ENCODE assay signal across 1 cellular context in the genomic region with DNA sequence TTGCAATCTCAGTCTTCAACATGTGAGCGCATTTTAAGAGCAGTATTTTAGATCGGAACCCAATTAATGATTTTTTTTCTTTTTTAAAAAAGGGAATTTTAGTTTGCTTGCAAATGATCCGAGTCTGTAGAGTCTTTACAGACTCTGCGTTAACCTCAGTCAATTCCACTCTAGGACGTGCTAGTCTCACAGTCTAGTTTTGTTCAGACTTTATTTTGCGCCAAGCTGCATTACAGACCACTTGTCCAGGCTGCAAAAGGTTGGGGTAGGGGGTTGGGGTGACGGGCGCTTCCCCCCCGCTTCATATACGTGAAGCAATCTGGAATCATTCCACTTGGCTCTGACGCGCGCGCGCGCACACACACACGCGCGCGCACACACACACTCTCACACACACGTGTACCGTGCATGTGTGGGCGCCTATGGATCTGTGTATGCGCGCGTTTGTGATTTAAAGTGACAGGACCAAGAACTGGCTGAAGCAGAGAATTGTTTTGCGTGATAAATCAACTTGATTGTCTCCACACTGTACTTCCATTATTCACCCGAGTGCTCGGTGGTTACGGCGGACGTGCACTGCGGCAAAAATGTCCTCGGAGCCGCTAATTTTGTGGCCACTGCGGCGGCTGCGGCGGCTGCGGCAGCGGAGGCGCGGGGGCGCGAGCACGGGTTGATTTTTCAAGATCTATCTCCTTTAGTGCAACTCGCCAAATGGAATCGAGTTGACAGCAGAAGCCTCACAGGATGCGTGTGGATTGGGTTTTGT.
A peak's percentile ranks its signal among the peaks of the same experiment; 100 is the strongest.
TF ChIP-seq lines count a peak whose summit lies in the region.

No MANE protein-coding gene starts in this region.

TF ChIP-seq in K562, 482 proteins besides CTCF, POLR2A, EP300 and RAD21 (continued from another document and continues in another):
- TF ChIP-seq ZNF318 (IDR thresholded peaks at IDR 0.05; ENCODE audit: borderline replicate concordance in 1 of 2, low read depth in 1 of 2) = no peak
- peak; percentile 58 for TF ChIP-seq ZBTB33 (CRISPR knock-in tag; IDR thresholded peaks at IDR 0.05)
- no peak for TF ChIP-seq MAFF (IDR thresholded peaks at IDR 0.05; ENCODE audit: low read length)
- TF ChIP-seq NFE2L1 (tag; IDR thresholded peaks at IDR 0.05; ENCODE audit: borderline replicate concordance, low read depth) = no peak
- TF ChIP-seq, protein P1, sequence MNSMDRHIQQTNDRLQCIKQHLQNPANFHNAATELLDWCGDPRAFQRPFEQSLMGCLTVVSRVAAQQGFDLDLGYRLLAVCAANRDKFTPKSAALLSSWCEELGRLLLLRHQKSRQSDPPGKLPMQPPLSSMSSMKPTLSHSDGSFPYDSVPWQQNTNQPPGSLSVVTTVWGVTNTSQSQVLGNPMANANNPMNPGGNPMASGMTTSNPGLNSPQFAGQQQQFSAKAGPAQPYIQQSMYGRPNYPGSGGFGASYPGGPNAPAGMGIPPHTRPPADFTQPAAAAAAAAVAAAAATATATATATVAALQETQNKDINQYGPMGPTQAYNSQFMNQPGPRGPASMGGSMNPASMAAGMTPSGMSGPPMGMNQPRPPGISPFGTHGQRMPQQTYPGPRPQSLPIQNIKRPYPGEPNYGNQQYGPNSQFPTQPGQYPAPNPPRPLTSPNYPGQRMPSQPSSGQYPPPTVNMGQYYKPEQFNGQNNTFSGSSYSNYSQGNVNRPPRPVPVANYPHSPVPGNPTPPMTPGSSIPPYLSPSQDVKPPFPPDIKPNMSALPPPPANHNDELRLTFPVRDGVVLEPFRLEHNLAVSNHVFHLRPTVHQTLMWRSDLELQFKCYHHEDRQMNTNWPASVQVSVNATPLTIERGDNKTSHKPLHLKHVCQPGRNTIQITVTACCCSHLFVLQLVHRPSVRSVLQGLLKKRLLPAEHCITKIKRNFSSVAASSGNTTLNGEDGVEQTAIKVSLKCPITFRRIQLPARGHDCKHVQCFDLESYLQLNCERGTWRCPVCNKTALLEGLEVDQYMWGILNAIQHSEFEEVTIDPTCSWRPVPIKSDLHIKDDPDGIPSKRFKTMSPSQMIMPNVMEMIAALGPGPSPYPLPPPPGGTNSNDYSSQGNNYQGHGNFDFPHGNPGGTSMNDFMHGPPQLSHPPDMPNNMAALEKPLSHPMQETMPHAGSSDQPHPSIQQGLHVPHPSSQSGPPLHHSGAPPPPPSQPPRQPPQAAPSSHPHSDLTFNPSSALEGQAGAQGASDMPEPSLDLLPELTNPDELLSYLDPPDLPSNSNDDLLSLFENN (IDR thresholded peaks at IDR 0.05; ENCODE audit: low read depth in 2 of 2, low read length in 2 of 2) = no peak
- no peak; the same call in 1 of the 2 replicates for TF ChIP-seq ZNF175 (CRISPR knock-in tag; IDR thresholded peaks at IDR 0.05; ENCODE audit: low read depth)
- no peak for TF ChIP-seq ZSCAN32 (CRISPR knock-in tag; IDR thresholded peaks at IDR 0.05)
- TF ChIP-seq BRD9 (IDR thresholded peaks at IDR 0.05; ENCODE audit: low read depth, partially characterized antibody) = no peak
- TF ChIP-seq ZNF431 (CRISPR knock-in tag; IDR thresholded peaks at IDR 0.05) = no peak
- TF ChIP-seq ZNF717 (CRISPR knock-in tag; IDR thresholded peaks at IDR 0.05) = no peak
- TF ChIP-seq HNRNPK (IDR thresholded peaks at IDR 0.05; ENCODE audit: low read depth, low read length, poor library complexity, severe bottlenecking) = no peak
- peak; percentile 26; the same call in 1 of the 2 replicates for TF ChIP-seq USF1 (CRISPR knock-in tag; IDR thresholded peaks at IDR 0.05)
- no peak for TF ChIP-seq ZFP36 (IDR thresholded peaks at IDR 0.05; ENCODE audit: low read depth, low read length, partially characterized antibody)
- no peak for TF ChIP-seq SREBF2 (CRISPR knock-in tag; IDR thresholded peaks at IDR 0.05)
- TF ChIP-seq, protein P2, sequence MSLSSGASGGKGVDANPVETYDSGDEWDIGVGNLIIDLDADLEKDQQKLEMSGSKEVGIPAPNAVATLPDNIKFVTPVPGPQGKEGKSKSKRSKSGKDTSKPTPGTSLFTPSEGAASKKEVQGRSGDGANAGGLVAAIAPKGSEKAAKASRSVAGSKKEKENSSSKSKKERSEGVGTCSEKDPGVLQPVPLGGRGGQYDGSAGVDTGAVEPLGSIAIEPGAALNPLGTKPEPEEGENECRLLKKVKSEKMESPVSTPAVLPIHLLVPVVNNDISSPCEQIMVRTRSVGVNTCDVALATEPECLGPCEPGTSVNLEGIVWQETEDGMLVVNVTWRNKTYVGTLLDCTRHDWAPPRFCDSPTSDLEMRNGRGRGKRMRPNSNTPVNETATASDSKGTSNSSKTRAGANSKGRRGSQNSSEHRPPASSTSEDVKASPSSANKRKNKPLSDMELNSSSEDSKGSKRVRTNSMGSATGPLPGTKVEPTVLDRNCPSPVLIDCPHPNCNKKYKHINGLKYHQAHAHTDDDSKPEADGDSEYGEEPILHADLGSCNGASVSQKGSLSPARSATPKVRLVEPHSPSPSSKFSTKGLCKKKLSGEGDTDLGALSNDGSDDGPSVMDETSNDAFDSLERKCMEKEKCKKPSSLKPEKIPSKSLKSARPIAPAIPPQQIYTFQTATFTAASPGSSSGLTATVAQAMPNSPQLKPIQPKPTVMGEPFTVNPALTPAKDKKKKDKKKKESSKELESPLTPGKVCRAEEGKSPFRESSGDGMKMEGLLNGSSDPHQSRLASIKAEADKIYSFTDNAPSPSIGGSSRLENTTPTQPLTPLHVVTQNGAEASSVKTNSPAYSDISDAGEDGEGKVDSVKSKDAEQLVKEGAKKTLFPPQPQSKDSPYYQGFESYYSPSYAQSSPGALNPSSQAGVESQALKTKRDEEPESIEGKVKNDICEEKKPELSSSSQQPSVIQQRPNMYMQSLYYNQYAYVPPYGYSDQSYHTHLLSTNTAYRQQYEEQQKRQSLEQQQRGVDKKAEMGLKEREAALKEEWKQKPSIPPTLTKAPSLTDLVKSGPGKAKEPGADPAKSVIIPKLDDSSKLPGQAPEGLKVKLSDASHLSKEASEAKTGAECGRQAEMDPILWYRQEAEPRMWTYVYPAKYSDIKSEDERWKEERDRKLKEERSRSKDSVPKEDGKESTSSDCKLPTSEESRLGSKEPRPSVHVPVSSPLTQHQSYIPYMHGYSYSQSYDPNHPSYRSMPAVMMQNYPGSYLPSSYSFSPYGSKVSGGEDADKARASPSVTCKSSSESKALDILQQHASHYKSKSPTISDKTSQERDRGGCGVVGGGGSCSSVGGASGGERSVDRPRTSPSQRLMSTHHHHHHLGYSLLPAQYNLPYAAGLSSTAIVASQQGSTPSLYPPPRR (CRISPR knock-in tag; IDR thresholded peaks at IDR 0.05; ENCODE audit: borderline replicate concordance) = no peak
- peak; percentile 92 for TF ChIP-seq HNRNPLL (IDR thresholded peaks at IDR 0.05; ENCODE audit: low read depth, low read length, poor library complexity, severe bottlenecking)
- TF ChIP-seq CREB5 (CRISPR knock-in tag; IDR thresholded peaks at IDR 0.05) = no peak
- no peak for TF ChIP-seq ZNF444 (CRISPR knock-in tag; IDR thresholded peaks at IDR 0.05)
- TF ChIP-seq ZNF740 (CRISPR knock-in tag; IDR thresholded peaks at IDR 0.05) = peak; percentile 48; the same call in 1 of the 2 replicates
- no peak for TF ChIP-seq ZNF740 (tag; IDR thresholded peaks at IDR 0.05)
- TF ChIP-seq XRCC3 (IDR thresholded peaks at IDR 0.05) = no peak
- TF ChIP-seq TCF7L2 (IDR thresholded peaks at IDR 0.05; ENCODE audit: low read depth, low read length) = no peak
- TF ChIP-seq ZC3H8 (IDR thresholded peaks at IDR 0.05) = no peak
- no peak for TF ChIP-seq HNRNPH1 (optimal IDR thresholded peaks at IDR 0.05; ENCODE audit: low read depth, low read length)
- TF ChIP-seq NRF1 (conservative IDR thresholded peaks at IDR 0.05 in 1 of 2, IDR thresholded peaks at IDR 0.05 in 1 of 2) = peak; percentile 87 to 89
- no peak for TF ChIP-seq LCOR (CRISPR knock-in tag; IDR thresholded peaks at IDR 0.05)
- no peak for TF ChIP-seq NFIX (CRISPR knock-in tag; IDR thresholded peaks at IDR 0.05; ENCODE audit: low read depth)
- 0 out of 2 replicates have a peak, but pooled peaks have one; percentile 9 for TF ChIP-seq ZNF384 (IDR thresholded peaks at IDR 0.05; ENCODE audit: low read depth, low read length)
- TF ChIP-seq THRAP3 (IDR thresholded peaks at IDR 0.05; ENCODE audit: borderline replicate concordance) = no peak
- no peak for TF ChIP-seq ETV1 (tag; conservative IDR thresholded peaks at IDR 0.05; ENCODE audit: low read depth)
